ENCODE assay signal across 10 cellular contexts in genomic region chr5:111741270-111741669, GRCh38.
DNase-seq lines count a peak whose midpoint lies in the region; ATAC-seq and TF ChIP-seq lines count a peak whose summit lies in the region.
"Had no signal": no experiment of that assay in that cellular context is flagged by ENCODE, and none has a peak within 500 bp of the region (broad histone marks: within the 10 kb centered on the region; RNA-seq: fewer than 3 reads in every experiment).

No MANE protein-coding gene starts in this region.

- no peaks in the 10 kb centered on the region for H3K27me3 Mint-ChIP-seq in nephron (ENCODE audit: low read depth)
- H3K27me3 Mint-ChIP-seq: activated naive CD8-positive, alpha-beta T cell had no signal

- H3K36me3 Mint-ChIP-seq in nephron (ENCODE audit: low read depth) = peaks cover 53% of the 10 kb centered on the region
- H3K36me3 Mint-ChIP-seq: activated naive CD8-positive, alpha-beta T cell had no signal

- peak; percentile 62 for ATAC-seq in GM19372 (IDR thresholded peaks at IDR 0.05; ENCODE audit: low read depth, unreplicated experiment)
- ATAC-seq in HG02885 (IDR thresholded peaks at IDR 0.05; ENCODE audit: poor library complexity, unreplicated experiment) = peak; percentile 71
- ATAC-seq in GM18867 (IDR thresholded peaks at IDR 0.05; ENCODE audit: unreplicated experiment) = no peak

- peak overlapping the region; percentile 98 to 99 (median 98) for H3K27ac Mint-ChIP-seq in nephron
- H3K27ac Mint-ChIP-seq: activated naive CD8-positive, alpha-beta T cell had no signal

- DNase-seq in NCI-H526 treated with DMSO at 0.1 percent for 48 hours (lab: John Stamatoyannopoulos, UW) = peak; percentile 31
- DNase-seq in activated effector memory CD4-positive, alpha-beta T cell treated with Interleukin-2 at 50 U/mL for 16 hours = no peak
- DNase-seq in activated effector memory CD4-positive, alpha-beta T cell treated with anti-CD3 and anti-CD28 coated beads, Interleukin-2, amount 50 U/mL, for 16 hours = no peak
- DNase-seq: SJCRH30; stimulated activated CD4-positive, alpha-beta T cell treated with anti-CD3 and anti-CD28 coated beads, Interleukin-4, amount 100 ng/mL, for 4 hours had no signal

- TF ChIP-seq CTCF in nephron (IDR thresholded peaks at IDR 0.05; ENCODE audit: unreplicated experiment in 3 of 3) = no peak

- no peaks in the 10 kb centered on the region for H3K9me3 Mint-ChIP-seq in nephron

- H3K4me1 Mint-ChIP-seq in nephron = peaks cover 94% of the 10 kb centered on the region

- H3K4me3 Mint-ChIP-seq in nephron = peak overlapping the region in 2 of 3 experiments; percentile 50 to 52
